9 cellular contexts compared by ENCODE assay signal in the genomic region with DNA sequence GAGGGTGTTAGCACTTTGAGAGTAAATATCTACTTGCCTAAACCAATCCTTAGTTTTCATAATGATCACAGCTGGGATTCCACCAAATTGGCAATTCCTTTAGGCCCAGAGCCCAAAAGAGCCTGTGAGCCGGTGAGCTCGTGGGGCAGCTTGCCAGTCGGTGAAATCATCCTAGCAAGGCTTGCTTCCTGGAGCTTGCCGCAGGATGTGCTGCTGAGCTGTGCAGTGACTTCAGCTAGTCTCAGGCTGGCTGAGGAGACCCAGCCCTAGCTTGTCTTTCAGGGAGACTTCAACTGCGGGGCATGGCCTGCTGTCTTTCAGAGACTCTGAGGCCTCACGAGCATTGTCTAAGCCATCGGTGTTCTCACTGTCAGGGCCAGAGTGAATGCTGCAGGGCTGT.
DNase-seq lines count a peak whose midpoint lies in the region; ATAC-seq and TF ChIP-seq lines count a peak whose summit lies in the region.
"Had no signal": no experiment of that assay in that cellular context is flagged by ENCODE, and none has a peak within 500 bp of the region (broad histone marks: within the 10 kb centered on the region; RNA-seq: fewer than 3 reads in every experiment).

No MANE protein-coding gene starts in this region.

- H3K4me3 ChIP-seq in IMR-90 (ENCODE audit: insufficient read depth, low read depth, low read length): no peak overlapping the region
- no peak overlapping the region for H3K4me3 ChIP-seq in stomach smooth muscle (ENCODE audit: low read length in 2 of 2)
- no peak overlapping the region for H3K4me3 ChIP-seq in CD8-positive, alpha-beta T cell (ENCODE audit: low read depth, low read length)
- H3K4me3 ChIP-seq: K562 had no signal

- H3K4me1 ChIP-seq in IMR-90 (ENCODE audit: control insufficient read depth, insufficient read depth, low read length) (peaks cover 8% of the 10 kb centered on the region), stomach smooth muscle (ENCODE audit: control insufficient read depth, insufficient read depth, low read length) (peaks cover 42% of the 10 kb centered on the region)
- H3K4me1 ChIP-seq in CD8-positive, alpha-beta T cell (ENCODE audit: insufficient read depth, low read length): no peaks in the 10 kb centered on the region

- TF ChIP-seq RAD21 in IMR-90 (IDR thresholded peaks at IDR 0.05; ENCODE audit: low read length): peak; percentile 66

- H2BK15ac ChIP-seq in IMR-90 (ENCODE audit: low read depth, low read length): no peak overlapping the region; the same call in 2 of the 3 replicates

- dilution Hi-C loops in IMR-90 (cut with HindIII; ENCODE audit: low sequenced_read_pairs, unreplicated experiment): no loop called here

- ATAC-seq in IMR-90 (ENCODE audit: low read depth) (peak; percentile 95), GM21390 (IDR thresholded peaks at IDR 0.05; ENCODE audit: unreplicated experiment) (no peak)
- ATAC-seq in CD8-positive, alpha-beta T cell: no peak

- no peak overlapping the region; the same call in 1 of the 2 replicates for H3K4me2 ChIP-seq in IMR-90 (ENCODE audit: low read depth, low read length)

- peaks cover 8% of the 10 kb centered on the region for H3K4me1 Mint-ChIP-seq in MCF 10A (ENCODE audit: insufficient read depth, unreplicated experiment)
- H3K4me1 Mint-ChIP-seq in CD8-positive, alpha-beta T cell (ENCODE audit: low read depth): peaks cover 2% of the 10 kb centered on the region

- peak overlapping the region; percentile 69 for H2AFZ ChIP-seq in IMR-90 (replicated peaks; ENCODE audit: low read length, poor library complexity)

- H3K27me3 ChIP-seq in IMR-90 (ENCODE audit: control insufficient read depth, insufficient read depth, low read length) (no peaks in the 10 kb centered on the region), stomach smooth muscle (ENCODE audit: control insufficient read depth in 1 of 2, insufficient read depth in 2 of 2, low read length in 2 of 2) (no peaks in the 10 kb centered on the region)
- no peaks in the 10 kb centered on the region for H3K27me3 ChIP-seq in CD8-positive, alpha-beta T cell (ENCODE audit: insufficient read depth, low read length)

- peak overlapping the region; percentile 65; the same call in 1 of the 2 replicates for H2AK5ac ChIP-seq in IMR-90 (ENCODE audit: low read depth, low read length)

- DNase-seq in IMR-90 (peak; percentile 90), MCF 10A (ENCODE audit: unreplicated experiment) (peak; percentile 60), inferior parietal cortex (ENCODE audit: extremely low spot score) (peak; percentile 81), D341Med (ENCODE audit: low spot score) (no peak), COLO668 (lab: John Stamatoyannopoulos, UW; ENCODE audit: unreplicated experiment) (no peak)
- no peak for DNase-seq in CD8-positive, alpha-beta T cell

- H4K8ac ChIP-seq in IMR-90 (ENCODE audit: low read depth in 2 of 2, low read length in 2 of 2): peak overlapping the region in 1 of 2 experiments; percentile 72; a peak in 2 of 4 replicates

- POLR2A ChIA-PET in IMR-90 (lab: Charles Lee; ENCODE audit: unreplicated experiment) (no interaction called here), MCF 10A (lab: Yijun Ruan, JAX) (interaction anchor here (1.3 kb wide), 1 partner anchor 10 kb away, joined by 4 read pairs; no protein-coding TSS in a partner anchor)
- POLR2A ChIA-PET in CD8-positive, alpha-beta T cell (lab: Charles Lee): no interaction called here

- H3K9me3 ChIP-seq in IMR-90 (ENCODE audit: control insufficient read depth, insufficient read depth, low read length): peaks cover 4% of the 10 kb centered on the region; the same call in 1 of the 2 replicates
- H3K9me3 ChIP-seq in stomach smooth muscle (ENCODE audit: control insufficient read depth in 2 of 2, low read length in 2 of 2): no peaks in the 10 kb centered on the region
- no peaks in the 10 kb centered on the region for H3K9me3 ChIP-seq in CD8-positive, alpha-beta T cell (ENCODE audit: low read length)

- no peak for TF ChIP-seq POLR2A in IMR-90 (IDR thresholded peaks at IDR 0.05; ENCODE audit: low read depth, low read length)

- TF ChIP-seq CTCF in IMR-90 (conservative IDR thresholded peaks at IDR 0.05; ENCODE audit: low read depth, low read length) (peak; percentile 58), MCF 10A (IDR thresholded peaks at IDR 0.05; ENCODE audit: unreplicated experiment) (no peak)
- no peak for TF ChIP-seq CTCF in CD8-positive, alpha-beta T cell (IDR thresholded peaks at IDR 0.05)

- H3K27ac Mint-ChIP-seq in MCF 10A (ENCODE audit: low read depth, unreplicated experiment): peak overlapping the region; percentile 27
- H3K27ac Mint-ChIP-seq in CD8-positive, alpha-beta T cell: no peak overlapping the region

- H3K27me3 Mint-ChIP-seq in MCF 10A (ENCODE audit: insufficient read depth, unreplicated experiment): no peaks in the 10 kb centered on the region
- H3K27me3 Mint-ChIP-seq in CD8-positive, alpha-beta T cell (ENCODE audit: low read depth): no peaks in the 10 kb centered on the region

- WGBS in IMR-90 (ENCODE audit: extremely low coverage in 2 of 2, insufficient read length in 1 of 2), 2 experiments: 21% methylated on average over 5 of the region's 7 CpGs; no CpG with 5 or more reads in 1 of the 2 experiments

- CTCF ChIA-PET in IMR-90 (lab: Yijun Ruan, JAX) (interaction anchor here (0.6 to 2.7 kb wide), 15 partner anchors 11 to 123 kb away, joined by 3 to 19 read pairs (median 3); no protein-coding TSS in a partner anchor), MCF 10A (lab: Yijun Ruan, JAX) (interaction anchor here (0.7 to 2.7 kb wide), 7 partner anchors 8 to 140 kb away, joined by 3 to 21 read pairs (median 5); no protein-coding TSS in a partner anchor)
- CTCF ChIA-PET in CD8-positive, alpha-beta T cell (lab: Charles Lee): interaction anchor here (1.3 to 2.6 kb wide), 3 partner anchors 46 to 57 kb away, joined by 4 to 13 read pairs (median 5); no protein-coding TSS in a partner anchor

- no peak overlapping the region for H3K23ac ChIP-seq in IMR-90 (ENCODE audit: low read depth, low read length)

- peaks cover 13% of the 10 kb centered on the region for H3K9me1 ChIP-seq in IMR-90 (ENCODE audit: insufficient read depth, low read length)

- H3K36me3 ChIP-seq in IMR-90 (ENCODE audit: control insufficient read depth, insufficient read depth, low read length): peaks cover 11% of the 10 kb centered on the region
- peaks cover 0 to 8% of the 10 kb centered on the region in 2 donors for H3K36me3 ChIP-seq in stomach smooth muscle (ENCODE audit: control insufficient read depth in 2 of 2, insufficient read depth in 2 of 2, low read length in 2 of 2)
- peaks cover 10% of the 10 kb centered on the region for H3K36me3 ChIP-seq in CD8-positive, alpha-beta T cell (ENCODE audit: insufficient read depth, low read length)

- 0 out of 2 replicates have a peak overlapping the region, but pooled peaks have one; percentile 35 for H4K5ac ChIP-seq in IMR-90 (ENCODE audit: low read depth, low read length)

- intact Hi-C loops in IMR-90 (cut with micrococcal nuclease): loop anchor here (1.0 to 5.0 kb wide), 2 partner anchors 50 to 68 kb away; no protein-coding TSS in a partner anchor
- intact Hi-C loops in MCF 10A (cut with micrococcal nuclease): loop anchor here (1.0 to 10.0 kb wide), 3 partner anchors 49 to 147 kb away; no protein-coding TSS in a partner anchor
- intact Hi-C loops in CD8-positive, alpha-beta T cell (cut with DNase I, micrococcal nuclease): loop anchor here (1.0 to 2.0 kb wide), 2 partner anchors 67 to 68 kb away; no protein-coding TSS in a partner anchor

- H3K27ac ChIP-seq in IMR-90 (ENCODE audit: insufficient read depth, low read length) (no peak overlapping the region), stomach smooth muscle (ENCODE audit: low read length) (peak overlapping the region; percentile 75)
- H3K27ac ChIP-seq in CD8-positive, alpha-beta T cell (ENCODE audit: low read depth, low read length): no peak overlapping the region

- H2BK120ac ChIP-seq in IMR-90 (ENCODE audit: low read depth, low read length): peak overlapping the region; percentile 2; the same call in 1 of the 2 replicates

- no peak overlapping the region for H2BK20ac ChIP-seq in IMR-90 (ENCODE audit: low read depth, low read length)

- H2BK5ac ChIP-seq in IMR-90 (ENCODE audit: low read depth, low read length, poor library complexity, severe bottlenecking): no peak overlapping the region

- H3K4me3 Mint-ChIP-seq in MCF 10A (ENCODE audit: unreplicated experiment): no peak overlapping the region
- no peak overlapping the region for H3K4me3 Mint-ChIP-seq in CD8-positive, alpha-beta T cell

- BruUV-seq in IMR-90 (replicated peaks; lab: Mats Ljungman, UMichigan) (no TSS peak), MCF 10A (replicated peaks; lab: Mats Ljungman, UMichigan) (no TSS peak)

- H3K36me3 Mint-ChIP-seq in MCF 10A (ENCODE audit: insufficient read depth, unreplicated experiment): peaks cover 58% of the 10 kb centered on the region
- H3K36me3 Mint-ChIP-seq in CD8-positive, alpha-beta T cell: peaks cover 51% of the 10 kb centered on the region

- H2AK9ac ChIP-seq in IMR-90 (replicated peaks; ENCODE audit: low read depth, low read length, poor library complexity): peak overlapping the region; percentile 85

- peak overlapping the region; percentile 51; the same call in 1 of the 2 replicates for H3K14ac ChIP-seq in IMR-90 (replicated peaks; ENCODE audit: low read depth, low read length)

- no peak overlapping the region for H3K18ac ChIP-seq in IMR-90 (ENCODE audit: low read depth, low read length)

- in situ Hi-C loops in IMR-90 (cut with MboI; ENCODE audit: low sequenced_read_pairs): loop anchor here (5.0 kb wide), 1 partner anchor 65 kb away; no protein-coding TSS in a partner anchor

- peak overlapping the region; percentile 52 for H3K4ac ChIP-seq in IMR-90 (ENCODE audit: low read depth, low read length)

- no peak overlapping the region for H3K56ac ChIP-seq in IMR-90 (ENCODE audit: extremely low read depth, insufficient read depth, low read length)

- H3K9ac ChIP-seq in IMR-90 (ENCODE audit: low read depth, low read length): no peak overlapping the region
- H3K9ac ChIP-seq in stomach smooth muscle (ENCODE audit: low read length in 2 of 2): peak overlapping the region; percentile 8 to 47

- peak overlapping the region; percentile 48; the same call in 1 of the 2 replicates for H4K91ac ChIP-seq in IMR-90 (ENCODE audit: insufficient read depth, low read depth, low read length)

- H4K20me1 ChIP-seq in IMR-90 (ENCODE audit: insufficient read depth, low read length): no peaks in the 10 kb centered on the region

- H3K79me1 ChIP-seq in IMR-90 (ENCODE audit: low read depth in 1 of 2, low read length in 2 of 2): peaks cover 5 to 21% of the 10 kb centered on the region in 2 experiments; a peak in 2 of 4 replicates

- H3K9me3 Mint-ChIP-seq in MCF 10A (ENCODE audit: unreplicated experiment): no peaks in the 10 kb centered on the region
- H3K9me3 Mint-ChIP-seq in CD8-positive, alpha-beta T cell: peaks cover 5% of the 10 kb centered on the region

TF ChIP-seq in IMR-90, 13 proteins besides CTCF, POLR2A, EP300 and RAD21 (continues in another document):
- TF ChIP-seq, protein P1, sequence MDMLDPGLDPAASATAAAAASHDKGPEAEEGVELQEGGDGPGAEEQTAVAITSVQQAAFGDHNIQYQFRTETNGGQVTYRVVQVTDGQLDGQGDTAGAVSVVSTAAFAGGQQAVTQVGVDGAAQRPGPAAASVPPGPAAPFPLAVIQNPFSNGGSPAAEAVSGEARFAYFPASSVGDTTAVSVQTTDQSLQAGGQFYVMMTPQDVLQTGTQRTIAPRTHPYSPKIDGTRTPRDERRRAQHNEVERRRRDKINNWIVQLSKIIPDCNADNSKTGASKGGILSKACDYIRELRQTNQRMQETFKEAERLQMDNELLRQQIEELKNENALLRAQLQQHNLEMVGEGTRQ (IDR thresholded peaks at IDR 0.05; ENCODE audit: low read depth, low read length): no peak

Comparison
In these comparisons a context has a peak if more than half of its experiments do, and no peak if none do; other contexts are left out.
1. DNase-seq: peak in IMR-90 (single experiment), MCF 10A (single experiment) and inferior parietal cortex (single experiment); none in CD8-positive, alpha-beta T cell (0 of 7), D341Med (single experiment) and COLO668 (single experiment).